Comparison of ENCODE assay signal across 8 cellular contexts in the genomic region with DNA sequence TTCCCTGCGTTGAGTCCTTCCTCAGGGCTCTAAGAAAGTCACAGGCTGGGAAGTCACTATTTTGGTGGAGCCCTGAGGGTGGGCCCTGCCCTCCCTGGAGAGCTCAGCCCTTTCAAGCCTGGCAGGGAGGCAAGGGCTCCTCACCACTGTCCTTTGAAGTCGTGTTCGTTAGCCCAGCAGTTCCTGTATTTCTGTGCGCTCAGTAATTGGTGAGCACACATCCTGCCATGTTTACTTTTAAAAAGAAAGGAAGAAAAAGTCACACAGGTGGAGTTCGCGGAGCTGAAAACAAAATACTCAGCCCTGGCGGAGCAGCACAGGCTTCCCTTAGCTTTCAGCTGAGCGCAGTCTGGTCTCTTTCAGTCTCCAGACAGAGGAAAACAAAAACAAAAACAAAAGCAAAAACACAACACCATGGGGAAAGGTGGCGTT. TPM values are rescaled to one million over a fixed set of nuclear protein-coding genes. Genes with fewer than 3 reads are reported as not detected.
DNase-seq lines count a peak whose midpoint lies in the region; ATAC-seq, FAIRE-seq and TF ChIP-seq lines count a peak whose summit lies in the region.

No MANE protein-coding gene starts in this region.

- H3K27me3 ChIP-seq in gastrocnemius medialis (no peaks in the 10 kb centered on the region), aorta (ENCODE audit: control insufficient read depth in 1 of 2, insufficient read depth in 2 of 2, low read length in 1 of 2) (peaks cover 0 to 2% of the 10 kb centered on the region in 2 donors)

- in situ Hi-C loops in gastrocnemius medialis (cut with MboI; ENCODE audit: low sequenced_read_pairs in 4 of 4) = no loop called here

- peak; percentile 25 for DNase-seq in activated CD4-positive, alpha-beta T cell treated with anti-CD3 and anti-CD28 coated beads for 1 hour
- peak; percentile 43 to 79 (median 68) for DNase-seq in stimulated activated naive CD4-positive, alpha-beta T cell (lab: John Stamatoyannopoulos, UW)
- no peak for DNase-seq in gastrocnemius medialis
- DNase-seq in posterior cingulate gyrus = no peak
- no peak for DNase-seq in HTR-8/SVneo (ENCODE audit: insufficient read length, low spot score)
- DNase-seq in aorta = no peak

- peaks cover 17% of the 10 kb centered on the region for H3K4me1 Mint-ChIP-seq in dendritic cell treated with granulocyte-macrophage colony-stimulating factor and Interleukin-4, amounts not matched to agents 40 ng/mL and 50 ng/mL, for 4 days (ENCODE audit: low read depth)

- FAIRE-seq in HTR-8/SVneo (lab: Jason Lieb, UNC) = no peak

- no peaks in the 10 kb centered on the region for H3K9me3 Mint-ChIP-seq in dendritic cell treated with granulocyte-macrophage colony-stimulating factor and Interleukin-4, amounts not matched to agents 40 ng/mL and 50 ng/mL, for 4 days

- peak overlapping the region; percentile 44 for H3K27ac Mint-ChIP-seq in dendritic cell treated with granulocyte-macrophage colony-stimulating factor and Interleukin-4, amounts not matched to agents 40 ng/mL and 50 ng/mL, for 4 days

- peaks cover 5 to 6% of the 10 kb centered on the region in 2 donors for H3K4me1 ChIP-seq in gastrocnemius medialis
- no peaks in the 10 kb centered on the region for H3K4me1 ChIP-seq in aorta (ENCODE audit: control insufficient read depth in 1 of 2, insufficient read depth in 2 of 2, low read length in 2 of 2)

- H3K27ac ChIP-seq in gastrocnemius medialis (no peak overlapping the region), aorta (ENCODE audit: low read depth in 1 of 2, low read length in 2 of 2) (no peak overlapping the region)

- H3K4me3 Mint-ChIP-seq in dendritic cell treated with granulocyte-macrophage colony-stimulating factor and Interleukin-4, amounts not matched to agents 40 ng/mL and 50 ng/mL, for 4 days = peak overlapping the region; percentile 62

- TF ChIP-seq POLR2A in gastrocnemius medialis (IDR thresholded peaks at IDR 0.05) = no peak

- 21 to 28% methylated on average over 9 of the region's 9 CpGs for WGBS in aorta, 2 donors

- TF ChIP-seq CTCF in gastrocnemius medialis (IDR thresholded peaks at IDR 0.05 in 4 of 5, conservative IDR thresholded peaks at IDR 0.05 in 1 of 5) = no peak

- no peak overlapping the region for H3K4me3 ChIP-seq in gastrocnemius medialis
- no peak overlapping the region for H3K4me3 ChIP-seq in aorta (ENCODE audit: low read length in 2 of 2)

- ATAC-seq in HG02870 (IDR thresholded peaks at IDR 0.05; ENCODE audit: unreplicated experiment) (peak; percentile 52), gastrocnemius medialis (no peak), aorta (ENCODE audit: low FRiP score) (no peak)

- no peaks in the 10 kb centered on the region for H3K9me3 ChIP-seq in gastrocnemius medialis
- no peaks in the 10 kb centered on the region for H3K9me3 ChIP-seq in aorta (ENCODE audit: control insufficient read depth, low read length)

- no peaks in the 10 kb centered on the region for H3K36me3 Mint-ChIP-seq in dendritic cell treated with granulocyte-macrophage colony-stimulating factor and Interleukin-4, amounts not matched to agents 40 ng/mL and 50 ng/mL, for 4 days (ENCODE audit: low read depth)

- peaks cover 11% of the 10 kb centered on the region for H3K27me3 Mint-ChIP-seq in dendritic cell treated with granulocyte-macrophage colony-stimulating factor and Interleukin-4, amounts not matched to agents 40 ng/mL and 50 ng/mL, for 4 days

- intact Hi-C loops in dendritic cell treated with granulocyte-macrophage colony-stimulating factor and Interleukin-4, amounts not matched to agents 40 ng/mL and 50 ng/mL, for 4 days (cut with micrococcal nuclease) = no loop called here
- intact Hi-C loops in gastrocnemius medialis (cut with DNase I; ENCODE audit: low total_unique reads) = no loop called here
- intact Hi-C loops in posterior cingulate gyrus (cut with DNase I) = no loop called here
- intact Hi-C loops in aorta (cut with DNase I) = no loop called here

- H3K36me3 ChIP-seq in gastrocnemius medialis = no peaks in the 10 kb centered on the region
- H3K36me3 ChIP-seq in aorta (ENCODE audit: control insufficient read depth in 1 of 2, insufficient read depth in 2 of 2, low read length in 1 of 2) = no peaks in the 10 kb centered on the region

RNA-seq across cellular contexts. Expression of a gene that starts 37.1 kb away (rescaled TPM):
- total RNA-seq in gastrocnemius medialis (10 to 100 TPM; 25.8 to 70.7 (median 38.8) TPM), aorta (1 to 10 TPM in 1 of 2 donors, under 1 TPM in 1; 0.45 to 1.1 TPM)
- polyA plus RNA-seq in aorta = 1 to 10 TPM in 1 of 2 donors, not detected in 1; 1.3 TPM

Comparison
In these comparisons a context has a peak if more than half of its experiments do, and no peak if none do; other contexts are left out.
1. DNase-seq: peak in activated CD4-positive, alpha-beta T cell treated with anti-CD3 and anti-CD28 coated beads for 1 hour (single experiment) and stimulated activated naive CD4-positive, alpha-beta T cell (6 of 6); none in gastrocnemius medialis (0 of 2), posterior cingulate gyrus (0 of 10), HTR-8/SVneo (single experiment) and aorta (0 of 2).
2. RNA of a gene that starts 37.1 kb away (total RNA-seq): 25.8 to 70.7 TPM in gastrocnemius medialis; 0.45 to 1.1 TPM in aorta; every median in the first group is over 10 times any median in the second.